ENCODE assay signal across 22 cellular contexts in genomic region chr16:22663389-22664064, GRCh38.
"Had no signal": no experiment of that assay in that cellular context is flagged by ENCODE, and none has a peak within 500 bp of the region (broad histone marks: within the 10 kb centered on the region; RNA-seq: fewer than 3 reads in every experiment).

No MANE protein-coding gene starts in this region.

- H3K27ac Mint-ChIP-seq: activated B cell treated with CpG ODN at 0.5 μM for 24 hours; activated CD4-positive, alpha-beta memory T cell treated with anti-CD3 and anti-CD28 coated beads, Interleukin-2, amount 10 ng/mL, durations not matched to agents 7 days and 5 days; activated CD4-positive, alpha-beta T cell treated with anti-CD3 and anti-CD28 coated beads, Interleukin-2, amount 10 ng/mL, durations not matched to agents 7 days and 5 days; activated naive CD4-positive, alpha-beta T cell treated with anti-CD3 and anti-CD28 coated beads, Interleukin-2, amount 50 U/mL, for 24 hours; activated T-helper 17 cell treated with anti-CD3 and anti-CD28 coated beads, Interleukin-2, amount 50 U/mL, for 72 hours; T-cell had no signal

- H3K4me3 ChIP-seq: breast epithelium, SJSA1 had no signal

- H3K9me3 Mint-ChIP-seq: activated B cell treated with CpG ODN at 0.5 μM for 24 hours; activated CD4-positive, alpha-beta memory T cell treated with anti-CD3 and anti-CD28 coated beads, Interleukin-2, amount 10 ng/mL, durations not matched to agents 7 days and 5 days; activated CD4-positive, alpha-beta T cell treated with anti-CD3 and anti-CD28 coated beads, Interleukin-2, amount 10 ng/mL, durations not matched to agents 7 days and 5 days; activated naive CD4-positive, alpha-beta T cell treated with anti-CD3 and anti-CD28 coated beads, Interleukin-2, amount 50 U/mL, for 24 hours; activated T-helper 17 cell treated with anti-CD3 and anti-CD28 coated beads, Interleukin-2, amount 50 U/mL, for 72 hours; T-cell had no signal

- DNase-seq: activated B cell treated with CpG ODN at 0.5 μM for 24 hours; activated CD4-positive, alpha-beta memory T cell treated with anti-CD3 and anti-CD28 coated beads, Interleukin-2, amount 10 ng/mL, durations not matched to agents 7 days and 5 days; activated CD4-positive, alpha-beta T cell treated with anti-CD3 and anti-CD28 coated beads, Interleukin-2, amount 10 ng/mL, durations not matched to agents 7 days and 5 days; activated T-cell treated with anti-CD3 and anti-CD28 coated beads, Interleukin-2, amount 50 U/mL, for 48 hours; aorta; caudate nucleus; Kasumi-1; KBM-7; NCI-H1105 treated with DMSO at 0.1 percent for 48 hours; NCI-H1436 treated with DMSO at 0.1 percent for 48 hours; NCI-H187; NCI-H2081; NCI-H524; PC-3; SHP77; T-cell; T-helper 2 cell; T1000 had no signal

- H3K4me3 Mint-ChIP-seq: activated B cell treated with CpG ODN at 0.5 μM for 24 hours; activated CD4-positive, alpha-beta memory T cell treated with anti-CD3 and anti-CD28 coated beads, Interleukin-2, amount 10 ng/mL, durations not matched to agents 7 days and 5 days; activated CD4-positive, alpha-beta T cell treated with anti-CD3 and anti-CD28 coated beads, Interleukin-2, amount 10 ng/mL, durations not matched to agents 7 days and 5 days; activated naive CD4-positive, alpha-beta T cell treated with anti-CD3 and anti-CD28 coated beads, Interleukin-2, amount 50 U/mL, for 24 hours; activated T-helper 17 cell treated with anti-CD3 and anti-CD28 coated beads, Interleukin-2, amount 50 U/mL, for 72 hours; T-cell had no signal

- H3K36me3 Mint-ChIP-seq: activated naive CD4-positive, alpha-beta T cell treated with anti-CD3 and anti-CD28 coated beads, Interleukin-2, amount 50 U/mL, for 24 hours; T-cell had no signal

- H3K27ac ChIP-seq: breast epithelium, SJSA1 had no signal

- H3K4me1 Mint-ChIP-seq: activated B cell treated with CpG ODN at 0.5 μM for 24 hours; activated CD4-positive, alpha-beta memory T cell treated with anti-CD3 and anti-CD28 coated beads, Interleukin-2, amount 10 ng/mL, durations not matched to agents 7 days and 5 days; activated CD4-positive, alpha-beta T cell treated with anti-CD3 and anti-CD28 coated beads, Interleukin-2, amount 10 ng/mL, durations not matched to agents 7 days and 5 days; activated naive CD4-positive, alpha-beta T cell treated with anti-CD3 and anti-CD28 coated beads, Interleukin-2, amount 50 U/mL, for 24 hours; activated T-helper 17 cell treated with anti-CD3 and anti-CD28 coated beads, Interleukin-2, amount 50 U/mL, for 72 hours; T-cell had no signal

- H3K27me3 Mint-ChIP-seq: activated CD4-positive, alpha-beta memory T cell treated with anti-CD3 and anti-CD28 coated beads, Interleukin-2, amount 10 ng/mL, durations not matched to agents 7 days and 5 days; activated CD4-positive, alpha-beta T cell treated with anti-CD3 and anti-CD28 coated beads, Interleukin-2, amount 10 ng/mL, durations not matched to agents 7 days and 5 days; activated naive CD4-positive, alpha-beta T cell treated with anti-CD3 and anti-CD28 coated beads, Interleukin-2, amount 50 U/mL, for 24 hours; activated T-helper 17 cell treated with anti-CD3 and anti-CD28 coated beads, Interleukin-2, amount 50 U/mL, for 72 hours had no signal

- ATAC-seq: activated T-helper 17 cell treated with anti-CD3 and anti-CD28 coated beads, Interleukin-2, amount 50 U/mL, for 72 hours; PC-3; T-cell had no signal
